9 cellular contexts compared by ENCODE assay signal in genomic region chrX:24153175-24153795, GRCh38. TPM values are rescaled to one million over a fixed set of nuclear protein-coding genes. Genes with fewer than 3 reads are reported as not detected.
A peak's percentile ranks its signal among the peaks of the same experiment; 100 is the strongest.
DNase-seq lines count a peak whose midpoint lies in the region; ATAC-seq and TF ChIP-seq lines count a peak whose summit lies in the region.
"Had no signal": no experiment of that assay in that cellular context is flagged by ENCODE, and none has a peak within 500 bp of the region (broad histone marks: within the 10 kb centered on the region; RNA-seq: fewer than 3 reads in every experiment).

No MANE protein-coding gene starts in this region.

- no peak for TF ChIP-seq POLR2A in prostate gland (IDR thresholded peaks at IDR 0.05)

- ATAC-seq in HG03135 (IDR thresholded peaks at IDR 0.05; ENCODE audit: unreplicated experiment) (no peak), HG03571 (IDR thresholded peaks at IDR 0.05; ENCODE audit: unreplicated experiment) (no peak)

- in situ Hi-C loops in GM13976 (cut with MboI; ENCODE audit: low sequenced_read_pairs, unreplicated experiment): no loop called here

- no peaks in the 10 kb centered on the region for H3K4me1 ChIP-seq in prostate gland (replicated peaks)

- H3K36me3 ChIP-seq in prostate gland: no peaks in the 10 kb centered on the region

- intact Hi-C loops in prostate gland (cut with DNase I): loop anchor here (5.0 kb wide), 1 partner anchor 89 kb away; no protein-coding TSS in a partner anchor

- H3K4me3 ChIP-seq in choroid plexus epithelial cell (ENCODE audit: low read depth, low read length): peak overlapping the region; percentile 12
- peak overlapping the region in 1 of 2 donors; percentile 7 for H3K4me3 ChIP-seq in prostate gland

- H3K9me3 ChIP-seq in prostate gland: no peaks in the 10 kb centered on the region

- 0% methylated on average over 4 of the region's 4 CpGs for WGBS in prostate gland

- DNase-seq in NCI-H2107 treated with DMSO at 0.1 percent for 48 hours (lab: John Stamatoyannopoulos, UW; ENCODE audit: unreplicated experiment) (peak; percentile 33), NCI-H2107 (lab: John Stamatoyannopoulos, UW) (no peak), NCI-H226 (peak; percentile 20), choroid plexus epithelial cell (ENCODE audit: low read depth) (peak; percentile 39), prostate gland (ENCODE audit: low spot score) (no peak), GM13976 (ENCODE audit: low spot score) (no peak)
- DNase-seq: AML-193 had no signal

- TF ChIP-seq CTCF in choroid plexus epithelial cell (conservative IDR thresholded peaks at IDR 0.05; ENCODE audit: low read depth, low read length) (no peak), prostate gland (IDR thresholded peaks at IDR 0.05) (no peak), GM13976 (IDR thresholded peaks at IDR 0.05; ENCODE audit: borderline replicate concordance, control extremely low read depth, extremely low read depth, insufficient read depth, missing control alignments) (no peak)

- no peaks in the 10 kb centered on the region for H3K27me3 ChIP-seq in prostate gland (replicated peaks; ENCODE audit: insufficient read depth)

- peak overlapping the region; percentile 30 to 94 for H3K27ac ChIP-seq in prostate gland

RNA-seq across cellular contexts. Expression of gene ZFX, which starts 3.8 kb away (rescaled TPM):
- total RNA-seq in prostate gland: 10 to 100 TPM; 42.0 to 43.5 TPM

Comparison
In these comparisons a context has a peak if more than half of its experiments do, and no peak if none do; other contexts are left out.
1. DNase-seq: peak in NCI-H2107 treated with DMSO at 0.1 percent for 48 hours (single experiment), NCI-H226 (single experiment) and choroid plexus epithelial cell (single experiment); none in NCI-H2107 (single experiment), prostate gland (single experiment) and GM13976 (single experiment).